ENCODE assay signal across 22 cellular contexts in genomic region chr12:81221681-81222080, GRCh38.
"Had no signal": no experiment of that assay in that cellular context is flagged by ENCODE, and none has a peak within 500 bp of the region (broad histone marks: within the 10 kb centered on the region; RNA-seq: fewer than 3 reads in every experiment).

No MANE protein-coding gene starts in this region.

- DNase-seq: activated CD4-positive, alpha-beta T cell treated with anti-CD3 and anti-CD28 coated beads for 36 hours; activated CD4-positive, alpha-beta T cell treated with anti-CD3 and anti-CD28 coated beads, Interleukin-2, amount 50 U/mL, for 48 hours; activated gamma-delta T cell; adrenal gland; effector CD8-positive, alpha-beta T cell; foreskin melanocyte; islet precursor cell; stimulated activated CD4-positive, alpha-beta T cell treated with anti-CD3 and anti-CD28 coated beads, Interleukin-2, amount 100 ng/mL, for 24 hours; stimulated activated naive CD8-positive, alpha-beta T cell treated with anti-CD3 and anti-CD28 coated beads, Interleukin-15, Interleukin-2, amounts not matched to agents 100 U/mL and 50 U/mL, for 24 hours; substantia nigra had no signal

- H3K36me3 Mint-ChIP-seq: activated naive CD4-positive, alpha-beta T cell treated with anti-CD3 and anti-CD28 coated beads, Interleukin-2, amount 50 U/mL, for 24 hours; mesothelial cell of epicardium; natural killer cell treated with Interleukin-12 subunit alpha and Interleukin-12 subunit beta and Interleukin-15 and Interleukin-18, amount 100 ng/mL, for 72 hours had no signal

- H3K4me3 ChIP-seq: adrenal gland, esophagus muscularis mucosa, lung, tibial nerve, vagina had no signal

- H3K27me3 Mint-ChIP-seq: activated CD4-positive, alpha-beta T cell treated with anti-CD3 and anti-CD28 coated beads for 36 hours; activated naive CD4-positive, alpha-beta T cell treated with anti-CD3 and anti-CD28 coated beads, Interleukin-2, amount 50 U/mL, for 24 hours; dendritic cell treated with granulocyte-macrophage colony-stimulating factor and Interleukin-4, amounts not matched to agents 40 ng/mL and 50 ng/mL, for 4 days; natural killer cell treated with Interleukin-12 subunit alpha and Interleukin-12 subunit beta and Interleukin-15 and Interleukin-18, amount 100 ng/mL, for 72 hours had no signal

- ATAC-seq: activated CD4-positive, alpha-beta T cell treated with anti-CD3 and anti-CD28 coated beads for 36 hours; natural killer cell treated with Interleukin-12 subunit alpha and Interleukin-12 subunit beta and Interleukin-15 and Interleukin-18, amount 100 ng/mL, for 72 hours; stimulated activated naive CD8-positive, alpha-beta T cell treated with anti-CD3 and anti-CD28 coated beads, Interleukin-15, Interleukin-2, amounts not matched to agents 100 U/mL and 50 U/mL, for 24 hours had no signal

- H3K4me1 ChIP-seq: esophagus muscularis mucosa, vagina had no signal

- H3K27me3 ChIP-seq: adrenal gland, esophagus muscularis mucosa, neutrophil, tibial nerve, vagina had no signal

- FAIRE-seq: endothelial cell of umbilical vein, TTC549 had no signal

- H3K36me3 ChIP-seq: adrenal gland, esophagus muscularis mucosa, neutrophil, vagina had no signal

- H3K4me3 Mint-ChIP-seq: activated CD4-positive, alpha-beta T cell treated with anti-CD3 and anti-CD28 coated beads for 36 hours; activated naive CD4-positive, alpha-beta T cell treated with anti-CD3 and anti-CD28 coated beads, Interleukin-2, amount 50 U/mL, for 24 hours; dendritic cell treated with granulocyte-macrophage colony-stimulating factor and Interleukin-4, amounts not matched to agents 40 ng/mL and 50 ng/mL, for 4 days; mesothelial cell of epicardium; natural killer cell treated with Interleukin-12 subunit alpha and Interleukin-12 subunit beta and Interleukin-15 and Interleukin-18, amount 100 ng/mL, for 72 hours; T-helper 2 cell treated with Interferon-gamma antibody and Interleukin-4, amounts not matched to agents 5 μg/mL and 100 μg/mL, for 36 hours had no signal

- H3K9me3 Mint-ChIP-seq: dendritic cell treated with granulocyte-macrophage colony-stimulating factor and Interleukin-4, amounts not matched to agents 40 ng/mL and 50 ng/mL, for 4 days; mesothelial cell of epicardium; T-helper 2 cell treated with Interferon-gamma antibody and Interleukin-4, amounts not matched to agents 5 μg/mL and 100 μg/mL, for 36 hours had no signal

- H3K27ac Mint-ChIP-seq: activated CD4-positive, alpha-beta T cell treated with anti-CD3 and anti-CD28 coated beads for 36 hours; activated naive CD4-positive, alpha-beta T cell treated with anti-CD3 and anti-CD28 coated beads, Interleukin-2, amount 50 U/mL, for 24 hours; dendritic cell treated with granulocyte-macrophage colony-stimulating factor and Interleukin-4, amounts not matched to agents 40 ng/mL and 50 ng/mL, for 4 days; mesothelial cell of epicardium; natural killer cell treated with Interleukin-12 subunit alpha and Interleukin-12 subunit beta and Interleukin-15 and Interleukin-18, amount 100 ng/mL, for 72 hours; T-helper 2 cell treated with Interferon-gamma antibody and Interleukin-4, amounts not matched to agents 5 μg/mL and 100 μg/mL, for 36 hours had no signal

- H3K9me3 ChIP-seq: adrenal gland, esophagus muscularis mucosa, neutrophil, tibial nerve, vagina had no signal

- H3K4me1 Mint-ChIP-seq: activated CD4-positive, alpha-beta T cell treated with anti-CD3 and anti-CD28 coated beads for 36 hours; activated naive CD4-positive, alpha-beta T cell treated with anti-CD3 and anti-CD28 coated beads, Interleukin-2, amount 50 U/mL, for 24 hours had no signal
